Comparison of ENCODE assay signal across 17 cellular contexts in the genomic region with DNA sequence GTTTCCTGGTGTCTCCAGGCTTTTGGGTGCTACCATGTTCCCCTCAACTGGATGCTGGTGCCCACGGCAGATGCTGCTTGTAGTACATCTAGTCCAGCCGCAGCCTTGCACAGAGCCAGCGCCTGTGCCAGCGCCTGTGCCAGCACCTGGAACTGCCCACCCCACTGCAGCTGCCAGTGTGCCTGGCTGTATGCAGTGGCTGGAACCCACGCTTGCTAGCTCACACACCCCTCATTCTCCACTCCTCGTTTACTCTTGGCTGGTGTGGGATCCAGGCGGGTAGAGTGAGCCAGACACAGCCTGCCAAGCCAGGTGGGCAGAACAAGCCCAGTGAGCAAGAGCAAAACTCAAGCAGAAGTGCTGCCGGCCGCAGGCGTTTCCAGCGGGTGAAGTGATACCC.
DNase-seq lines count a peak whose midpoint lies in the region; ATAC-seq lines count a peak whose summit lies in the region.
"Had no signal": no experiment of that assay in that cellular context is flagged by ENCODE, and none has a peak within 500 bp of the region (broad histone marks: within the 10 kb centered on the region; RNA-seq: fewer than 3 reads in every experiment).

No MANE protein-coding gene starts in this region.

- no peak overlapping the region for H3K4me3 Mint-ChIP-seq in stimulated activated naive CD8-positive, alpha-beta T cell treated with anti-CD3 and anti-CD28 coated beads, Interleukin-15, amount 100 ng/mL, for 72 hours
- H3K4me3 Mint-ChIP-seq in stimulated activated memory B cell treated with anti-CD40 and anti-IgM and Interleukin-4, amounts not matched to agents 10 μg/mL and 1 μg/mL and 100 μg/mL, for 72 hours = no peak overlapping the region
- no peak overlapping the region for H3K4me3 Mint-ChIP-seq in activated naive CD8-positive, alpha-beta T cell treated with anti-CD3 and anti-CD28 coated beads for 36 hours
- H3K4me3 Mint-ChIP-seq: CD8-positive, alpha-beta T cell; GM23338; HFFc6 had no signal

- no peaks in the 10 kb centered on the region for H3K9me3 Mint-ChIP-seq in stimulated activated naive CD8-positive, alpha-beta T cell treated with anti-CD3 and anti-CD28 coated beads, Interleukin-15, amount 100 ng/mL, for 72 hours
- no peaks in the 10 kb centered on the region for H3K9me3 Mint-ChIP-seq in stimulated activated memory B cell treated with anti-CD40 and anti-IgM and Interleukin-4, amounts not matched to agents 10 μg/mL and 1 μg/mL and 100 μg/mL, for 72 hours
- H3K9me3 Mint-ChIP-seq in activated naive CD8-positive, alpha-beta T cell treated with anti-CD3 and anti-CD28 coated beads for 36 hours = no peaks in the 10 kb centered on the region

- intact Hi-C loops in posterior vena cava (cut with DNase I) = no loop called here

- DNase-seq in stimulated activated naive CD8-positive, alpha-beta T cell treated with anti-CD3 and anti-CD28 coated beads, Interleukin-15, amount 100 ng/mL, for 72 hours = no peak
- DNase-seq in stimulated activated naive CD8-positive, alpha-beta T cell treated with anti-CD3 and anti-CD28 coated beads, Interleukin-15, Interleukin-2, amounts not matched to agents 100 U/mL and 50 U/mL, for 24 hours = no peak
- peak; percentile 51 for DNase-seq in posterior vena cava (ENCODE audit: low spot score)
- no peak for DNase-seq in NCI-H345 (lab: John Stamatoyannopoulos, UW)
- DNase-seq in activated CD4-positive, alpha-beta T cell treated with anti-CD3 and anti-CD28 coated beads, Interleukin-2, amount 50 U/mL, for 4 hours = no peak
- no peak for DNase-seq in stimulated activated CD4-positive, alpha-beta T cell treated with anti-CD3 and anti-CD28 coated beads, Interleukin-15, amount 100 ng/mL, for 24 hours
- no peak for DNase-seq in activated naive CD8-positive, alpha-beta T cell treated with anti-CD3 and anti-CD28 coated beads for 36 hours
- DNase-seq: 8988T; Calu3; CD8-positive, alpha-beta T cell; DMS79 treated with DMSO at 0.1 percent for 48 hours; GF-D8; HFFc6 had no signal

- ATAC-seq in stimulated activated naive CD8-positive, alpha-beta T cell treated with anti-CD3 and anti-CD28 coated beads, Interleukin-15, amount 100 ng/mL, for 72 hours = peak; percentile 37
- ATAC-seq in stimulated activated naive CD8-positive, alpha-beta T cell treated with anti-CD3 and anti-CD28 coated beads, Interleukin-15, Interleukin-2, amounts not matched to agents 100 U/mL and 50 U/mL, for 24 hours = no peak
- ATAC-seq in stimulated activated memory B cell treated with anti-CD40 and anti-IgM and Interleukin-4, amounts not matched to agents 10 μg/mL and 1 μg/mL and 100 μg/mL, for 72 hours = peak; percentile 57
- ATAC-seq: CD8-positive, alpha-beta T cell; GM23338; HCT116; HepG2 had no signal

- no peak overlapping the region for H3K27ac Mint-ChIP-seq in stimulated activated naive CD8-positive, alpha-beta T cell treated with anti-CD3 and anti-CD28 coated beads, Interleukin-15, amount 100 ng/mL, for 72 hours
- H3K27ac Mint-ChIP-seq in stimulated activated memory B cell treated with anti-CD40 and anti-IgM and Interleukin-4, amounts not matched to agents 10 μg/mL and 1 μg/mL and 100 μg/mL, for 72 hours = no peak overlapping the region
- H3K27ac Mint-ChIP-seq in activated naive CD8-positive, alpha-beta T cell treated with anti-CD3 and anti-CD28 coated beads for 36 hours = no peak overlapping the region
- H3K27ac Mint-ChIP-seq: CD8-positive, alpha-beta T cell; GM23338; HFFc6 had no signal

- H3K27me3 Mint-ChIP-seq in stimulated activated naive CD8-positive, alpha-beta T cell treated with anti-CD3 and anti-CD28 coated beads, Interleukin-15, amount 100 ng/mL, for 72 hours = no peaks in the 10 kb centered on the region
- no peaks in the 10 kb centered on the region for H3K27me3 Mint-ChIP-seq in stimulated activated memory B cell treated with anti-CD40 and anti-IgM and Interleukin-4, amounts not matched to agents 10 μg/mL and 1 μg/mL and 100 μg/mL, for 72 hours
- H3K27me3 Mint-ChIP-seq in activated naive CD8-positive, alpha-beta T cell treated with anti-CD3 and anti-CD28 coated beads for 36 hours = no peaks in the 10 kb centered on the region

- H3K36me3 Mint-ChIP-seq in stimulated activated memory B cell treated with anti-CD40 and anti-IgM and Interleukin-4, amounts not matched to agents 10 μg/mL and 1 μg/mL and 100 μg/mL, for 72 hours = no peaks in the 10 kb centered on the region
- no peaks in the 10 kb centered on the region for H3K36me3 Mint-ChIP-seq in activated naive CD8-positive, alpha-beta T cell treated with anti-CD3 and anti-CD28 coated beads for 36 hours
- H3K36me3 Mint-ChIP-seq: CD8-positive, alpha-beta T cell had no signal

- H3K4me1 Mint-ChIP-seq in stimulated activated naive CD8-positive, alpha-beta T cell treated with anti-CD3 and anti-CD28 coated beads, Interleukin-15, amount 100 ng/mL, for 72 hours = no peaks in the 10 kb centered on the region
- no peaks in the 10 kb centered on the region for H3K4me1 Mint-ChIP-seq in stimulated activated memory B cell treated with anti-CD40 and anti-IgM and Interleukin-4, amounts not matched to agents 10 μg/mL and 1 μg/mL and 100 μg/mL, for 72 hours
- no peaks in the 10 kb centered on the region for H3K4me1 Mint-ChIP-seq in activated naive CD8-positive, alpha-beta T cell treated with anti-CD3 and anti-CD28 coated beads for 36 hours
